1 cellular context compared by ENCODE assay signal in the genomic region with DNA sequence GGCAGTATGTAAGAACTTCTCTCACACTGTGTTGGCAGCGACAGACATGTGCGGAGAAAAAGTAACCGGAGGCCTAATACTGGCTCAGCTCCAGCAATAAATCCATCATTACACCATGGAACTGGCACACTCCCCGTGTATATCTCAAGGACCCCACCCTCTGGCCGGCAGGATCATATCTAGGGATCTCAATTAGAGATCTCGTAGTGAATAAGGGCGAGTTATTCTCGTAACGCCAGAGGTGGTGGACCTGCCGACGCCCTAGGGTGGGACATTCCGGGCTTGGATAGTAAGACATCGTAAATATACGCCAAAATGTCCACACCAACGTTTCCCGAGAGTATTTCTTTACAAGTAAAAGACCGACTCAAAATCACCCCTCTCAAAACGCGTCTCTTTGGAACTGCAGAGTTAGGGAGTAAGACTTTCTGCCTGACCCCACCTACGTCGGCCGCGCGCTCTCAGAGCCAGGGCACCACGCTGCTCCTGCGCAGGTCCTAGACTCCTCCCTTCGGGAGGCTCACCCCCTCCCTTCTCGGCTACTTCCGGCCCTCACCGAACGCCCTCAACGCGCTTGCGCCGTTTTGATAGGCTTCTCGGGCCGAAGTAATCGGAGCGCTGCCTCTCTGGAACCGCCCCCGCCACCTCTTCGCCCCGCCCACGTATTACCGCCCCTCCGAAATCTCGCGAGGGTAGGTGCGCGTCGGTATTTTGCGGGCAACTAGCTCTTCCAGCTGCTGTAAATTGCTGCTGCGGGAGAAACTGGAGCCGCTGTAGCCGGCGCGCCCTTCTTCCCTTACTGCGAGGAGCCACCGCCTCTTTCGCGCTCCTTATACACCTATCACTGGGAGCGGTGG.
TF ChIP-seq lines count a peak whose summit lies in the region.

A gene with protein sequence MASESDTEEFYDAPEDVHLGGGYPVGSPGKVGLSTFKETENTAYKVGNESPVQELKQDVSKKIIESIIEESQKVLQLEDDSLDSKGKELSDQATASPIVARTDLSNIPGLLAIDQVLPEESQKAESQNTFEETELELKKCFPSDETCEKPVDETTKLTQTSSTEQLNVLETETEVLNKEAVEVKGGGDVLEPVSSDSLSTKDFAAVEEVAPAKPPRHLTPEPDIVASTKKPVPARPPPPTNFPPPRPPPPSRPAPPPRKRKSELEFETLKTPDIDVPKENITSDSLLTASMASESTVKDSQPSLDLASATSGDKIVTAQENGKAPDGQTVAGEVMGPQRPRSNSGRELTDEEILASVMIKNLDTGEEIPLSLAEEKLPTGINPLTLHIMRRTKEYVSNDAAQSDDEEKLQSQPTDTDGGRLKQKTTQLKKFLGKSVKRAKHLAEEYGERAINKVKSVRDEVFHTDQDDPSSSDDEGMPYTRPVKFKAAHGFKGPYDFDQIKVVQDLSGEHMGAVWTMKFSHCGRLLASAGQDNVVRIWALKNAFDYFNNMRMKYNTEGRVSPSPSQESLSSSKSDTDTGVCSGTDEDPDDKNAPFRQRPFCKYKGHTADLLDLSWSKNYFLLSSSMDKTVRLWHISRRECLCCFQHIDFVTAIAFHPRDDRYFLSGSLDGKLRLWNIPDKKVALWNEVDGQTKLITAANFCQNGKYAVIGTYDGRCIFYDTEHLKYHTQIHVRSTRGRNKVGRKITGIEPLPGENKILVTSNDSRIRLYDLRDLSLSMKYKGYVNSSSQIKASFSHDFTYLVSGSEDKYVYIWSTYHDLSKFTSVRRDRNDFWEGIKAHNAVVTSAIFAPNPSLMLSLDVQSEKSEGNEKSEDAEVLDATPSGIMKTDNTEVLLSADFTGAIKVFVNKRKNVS (plus strand): TSS at position 706 of the 857 bp plus-strand sequence. CDS start 398 bp downstream, outside the sequence.

TF ChIP-seq in H1, 55 proteins besides CTCF, POLR2A, EP300 and RAD21 (continued from another document):
- TF ChIP-seq, protein P1, sequence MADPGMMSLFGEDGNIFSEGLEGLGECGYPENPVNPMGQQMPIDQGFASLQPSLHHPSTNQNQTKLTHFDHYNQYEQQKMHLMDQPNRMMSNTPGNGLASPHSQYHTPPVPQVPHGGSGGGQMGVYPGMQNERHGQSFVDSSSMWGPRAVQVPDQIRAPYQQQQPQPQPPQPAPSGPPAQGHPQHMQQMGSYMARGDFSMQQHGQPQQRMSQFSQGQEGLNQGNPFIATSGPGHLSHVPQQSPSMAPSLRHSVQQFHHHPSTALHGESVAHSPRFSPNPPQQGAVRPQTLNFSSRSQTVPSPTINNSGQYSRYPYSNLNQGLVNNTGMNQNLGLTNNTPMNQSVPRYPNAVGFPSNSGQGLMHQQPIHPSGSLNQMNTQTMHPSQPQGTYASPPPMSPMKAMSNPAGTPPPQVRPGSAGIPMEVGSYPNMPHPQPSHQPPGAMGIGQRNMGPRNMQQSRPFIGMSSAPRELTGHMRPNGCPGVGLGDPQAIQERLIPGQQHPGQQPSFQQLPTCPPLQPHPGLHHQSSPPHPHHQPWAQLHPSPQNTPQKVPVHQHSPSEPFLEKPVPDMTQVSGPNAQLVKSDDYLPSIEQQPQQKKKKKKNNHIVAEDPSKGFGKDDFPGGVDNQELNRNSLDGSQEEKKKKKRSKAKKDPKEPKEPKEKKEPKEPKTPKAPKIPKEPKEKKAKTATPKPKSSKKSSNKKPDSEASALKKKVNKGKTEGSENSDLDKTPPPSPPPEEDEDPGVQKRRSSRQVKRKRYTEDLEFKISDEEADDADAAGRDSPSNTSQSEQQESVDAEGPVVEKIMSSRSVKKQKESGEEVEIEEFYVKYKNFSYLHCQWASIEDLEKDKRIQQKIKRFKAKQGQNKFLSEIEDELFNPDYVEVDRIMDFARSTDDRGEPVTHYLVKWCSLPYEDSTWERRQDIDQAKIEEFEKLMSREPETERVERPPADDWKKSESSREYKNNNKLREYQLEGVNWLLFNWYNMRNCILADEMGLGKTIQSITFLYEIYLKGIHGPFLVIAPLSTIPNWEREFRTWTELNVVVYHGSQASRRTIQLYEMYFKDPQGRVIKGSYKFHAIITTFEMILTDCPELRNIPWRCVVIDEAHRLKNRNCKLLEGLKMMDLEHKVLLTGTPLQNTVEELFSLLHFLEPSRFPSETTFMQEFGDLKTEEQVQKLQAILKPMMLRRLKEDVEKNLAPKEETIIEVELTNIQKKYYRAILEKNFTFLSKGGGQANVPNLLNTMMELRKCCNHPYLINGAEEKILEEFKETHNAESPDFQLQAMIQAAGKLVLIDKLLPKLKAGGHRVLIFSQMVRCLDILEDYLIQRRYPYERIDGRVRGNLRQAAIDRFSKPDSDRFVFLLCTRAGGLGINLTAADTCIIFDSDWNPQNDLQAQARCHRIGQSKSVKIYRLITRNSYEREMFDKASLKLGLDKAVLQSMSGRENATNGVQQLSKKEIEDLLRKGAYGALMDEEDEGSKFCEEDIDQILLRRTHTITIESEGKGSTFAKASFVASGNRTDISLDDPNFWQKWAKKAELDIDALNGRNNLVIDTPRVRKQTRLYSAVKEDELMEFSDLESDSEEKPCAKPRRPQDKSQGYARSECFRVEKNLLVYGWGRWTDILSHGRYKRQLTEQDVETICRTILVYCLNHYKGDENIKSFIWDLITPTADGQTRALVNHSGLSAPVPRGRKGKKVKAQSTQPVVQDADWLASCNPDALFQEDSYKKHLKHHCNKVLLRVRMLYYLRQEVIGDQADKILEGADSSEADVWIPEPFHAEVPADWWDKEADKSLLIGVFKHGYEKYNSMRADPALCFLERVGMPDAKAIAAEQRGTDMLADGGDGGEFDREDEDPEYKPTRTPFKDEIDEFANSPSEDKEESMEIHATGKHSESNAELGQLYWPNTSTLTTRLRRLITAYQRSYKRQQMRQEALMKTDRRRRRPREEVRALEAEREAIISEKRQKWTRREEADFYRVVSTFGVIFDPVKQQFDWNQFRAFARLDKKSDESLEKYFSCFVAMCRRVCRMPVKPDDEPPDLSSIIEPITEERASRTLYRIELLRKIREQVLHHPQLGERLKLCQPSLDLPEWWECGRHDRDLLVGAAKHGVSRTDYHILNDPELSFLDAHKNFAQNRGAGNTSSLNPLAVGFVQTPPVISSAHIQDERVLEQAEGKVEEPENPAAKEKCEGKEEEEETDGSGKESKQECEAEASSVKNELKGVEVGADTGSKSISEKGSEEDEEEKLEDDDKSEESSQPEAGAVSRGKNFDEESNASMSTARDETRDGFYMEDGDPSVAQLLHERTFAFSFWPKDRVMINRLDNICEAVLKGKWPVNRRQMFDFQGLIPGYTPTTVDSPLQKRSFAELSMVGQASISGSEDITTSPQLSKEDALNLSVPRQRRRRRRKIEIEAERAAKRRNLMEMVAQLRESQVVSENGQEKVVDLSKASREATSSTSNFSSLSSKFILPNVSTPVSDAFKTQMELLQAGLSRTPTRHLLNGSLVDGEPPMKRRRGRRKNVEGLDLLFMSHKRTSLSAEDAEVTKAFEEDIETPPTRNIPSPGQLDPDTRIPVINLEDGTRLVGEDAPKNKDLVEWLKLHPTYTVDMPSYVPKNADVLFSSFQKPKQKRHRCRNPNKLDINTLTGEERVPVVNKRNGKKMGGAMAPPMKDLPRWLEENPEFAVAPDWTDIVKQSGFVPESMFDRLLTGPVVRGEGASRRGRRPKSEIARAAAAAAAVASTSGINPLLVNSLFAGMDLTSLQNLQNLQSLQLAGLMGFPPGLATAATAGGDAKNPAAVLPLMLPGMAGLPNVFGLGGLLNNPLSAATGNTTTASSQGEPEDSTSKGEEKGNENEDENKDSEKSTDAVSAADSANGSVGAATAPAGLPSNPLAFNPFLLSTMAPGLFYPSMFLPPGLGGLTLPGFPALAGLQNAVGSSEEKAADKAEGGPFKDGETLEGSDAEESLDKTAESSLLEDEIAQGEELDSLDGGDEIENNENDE (IDR thresholded peaks at IDR 0.05; ENCODE audit: insufficient replicate concordance, low read length) = no peak
- TF ChIP-seq HDAC2 (IDR thresholded peaks at IDR 0.05; ENCODE audit: borderline replicate concordance in 1 of 2, low read depth in 2 of 2, low read length in 2 of 2) (no peak), SP2 (IDR thresholded peaks at IDR 0.05; ENCODE audit: low read length) (no peak), NANOG (IDR thresholded peaks at IDR 0.05; ENCODE audit: insufficient read depth, low read depth, low read length, poor library complexity, severe bottlenecking) (no peak), CHD2 (IDR thresholded peaks at IDR 0.05; ENCODE audit: low read length) (peak; percentile 91), PHF8 (conservative IDR thresholded peaks at IDR 0.05; ENCODE audit: low read depth, low read length) (no peak), JUN (IDR thresholded peaks at IDR 0.05; ENCODE audit: low read depth, low read length) (no peak), TCF12 (IDR thresholded peaks at IDR 0.05; ENCODE audit: low read depth, low read length) (no peak)
